In genomic region chr14:76196980-76197379, GRCh38 we compare ENCODE assay signal across 28 cellular contexts.
"Had no signal": no experiment of that assay in that cellular context is flagged by ENCODE, and none has a peak within 500 bp of the region (broad histone marks: within the 10 kb centered on the region; RNA-seq: fewer than 3 reads in every experiment).

No MANE protein-coding gene starts in this region.

- H3K27ac ChIP-seq: brain microvascular endothelial cell, coronary artery, esophagus muscularis mucosa, foreskin keratinocyte, gastrocnemius medialis, WERI-Rb-1 had no signal

- ATAC-seq: activated CD4-positive, CD25-positive, alpha-beta regulatory T cell treated with anti-CD3 and anti-CD28 coated beads, Interleukin-2, amount 50 U/mL, for 24 hours; activated CD8-positive, alpha-beta T cell treated with anti-CD3 and anti-CD28 coated beads for 36 hours; activated T-cell treated with anti-CD3 and anti-CD28 coated beads, Interleukin-2, amount 50 U/mL, for 4 hours; activated T-helper 17 cell treated with anti-CD3 and anti-CD28 coated beads, Interleukin-2, amount 50 U/mL, for 72 hours; foreskin keratinocyte; gastrocnemius medialis; T-helper 17 cell had no signal

- H3K9me3 ChIP-seq: esophagus muscularis mucosa, gastrocnemius medialis had no signal

- H3K27me3 ChIP-seq: brain microvascular endothelial cell, dorsolateral prefrontal cortex, esophagus muscularis mucosa, foreskin keratinocyte, gastrocnemius medialis had no signal

- FAIRE-seq: astrocyte, bronchial epithelial cell had no signal

- H3K4me1 ChIP-seq: esophagus muscularis mucosa, gastrocnemius medialis had no signal

- H3K4me3 ChIP-seq: coronary artery, dorsolateral prefrontal cortex, esophagus muscularis mucosa, gastrocnemius medialis had no signal

- DNase-seq: activated B cell treated with CpG ODN at 0.5 μM for 24 hours; activated CD4-positive, alpha-beta T cell treated with anti-CD3 and anti-CD28 coated beads for 48 hours; activated CD4-positive, alpha-beta T cell treated with anti-CD3 and anti-CD28 coated beads, Interleukin-2, amount 50 U/mL, for 1 hour; activated CD4-positive, alpha-beta T cell treated with anti-CD3 and anti-CD28 coated beads, Interleukin-2, amount 50 U/mL, for 48 hours; activated CD8-positive, alpha-beta memory T cell treated with anti-CD3 and anti-CD28 coated beads for 24 hours; activated CD8-positive, alpha-beta T cell treated with anti-CD3 and anti-CD28 coated beads for 36 hours; activated effector memory CD4-positive, alpha-beta T cell treated with Interleukin-2 at 50 U/mL for 16 hours; activated gamma-delta T cell treated with Interleukin-2 at 50 U/mL for 16 hours; activated naive CD4-positive, alpha-beta T cell treated with anti-CD3 and anti-CD28 coated beads, Interleukin-2, amount 50 U/mL, for 16 hours; activated naive CD4-positive, alpha-beta T cell treated with Interleukin-2 at 50 U/mL for 16 hours; activated T-cell treated with anti-CD3 and anti-CD28 coated beads, Interleukin-2, amount 50 U/mL, for 4 hours; amniotic stem cell; brain microvascular endothelial cell; dorsolateral prefrontal cortex; effector memory CD4-positive, alpha-beta T cell; erythroblast; foreskin keratinocyte; gastrocnemius medialis; T-helper 1 cell; T-helper 17 cell; T1000; WERI-Rb-1 had no signal
